ENCODE assay signal across 1 cellular context in the genomic region with DNA sequence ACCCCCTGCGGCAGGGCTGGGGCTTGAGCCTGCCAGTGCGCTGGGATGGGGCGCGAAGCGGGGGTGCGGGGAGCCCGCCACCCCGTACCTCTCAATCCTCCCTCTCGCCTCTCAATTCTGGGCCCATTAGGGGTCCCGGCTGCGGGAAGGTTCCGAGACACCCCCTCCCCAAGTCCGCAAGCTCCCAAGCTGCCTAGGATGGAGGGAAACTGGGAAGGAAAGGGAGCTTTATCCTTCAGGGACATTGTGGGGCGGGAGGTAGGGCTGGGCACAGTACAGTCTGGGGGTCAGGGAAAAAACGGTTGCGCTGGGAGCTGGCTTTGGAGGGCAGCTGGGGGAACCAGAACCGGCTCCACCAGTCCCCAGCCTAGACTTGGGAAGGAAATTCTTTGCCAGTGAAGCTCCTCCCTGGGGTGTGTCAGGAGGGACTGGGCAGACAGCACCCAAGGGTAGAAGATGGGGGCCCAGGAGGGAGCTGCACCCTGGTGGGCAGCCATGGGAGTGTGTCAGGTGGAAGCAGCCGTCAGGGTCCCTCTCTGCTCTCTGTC.
A peak's percentile ranks its signal among the peaks of the same experiment; 100 is the strongest.
TF ChIP-seq lines count a peak whose summit lies in the region.

No MANE protein-coding gene starts in this region.

TF ChIP-seq in H1, 55 proteins besides CTCF, POLR2A, EP300 and RAD21:
- TF ChIP-seq ASH2L (IDR thresholded peaks at IDR 0.05; ENCODE audit: low read length) (peak; percentile 3), CBX8 (IDR thresholded peaks at IDR 0.05; ENCODE audit: borderline replicate concordance, low read depth, low read length) (no peak)
